Comparison of ENCODE assay signal across 27 cellular contexts in the genomic region with DNA sequence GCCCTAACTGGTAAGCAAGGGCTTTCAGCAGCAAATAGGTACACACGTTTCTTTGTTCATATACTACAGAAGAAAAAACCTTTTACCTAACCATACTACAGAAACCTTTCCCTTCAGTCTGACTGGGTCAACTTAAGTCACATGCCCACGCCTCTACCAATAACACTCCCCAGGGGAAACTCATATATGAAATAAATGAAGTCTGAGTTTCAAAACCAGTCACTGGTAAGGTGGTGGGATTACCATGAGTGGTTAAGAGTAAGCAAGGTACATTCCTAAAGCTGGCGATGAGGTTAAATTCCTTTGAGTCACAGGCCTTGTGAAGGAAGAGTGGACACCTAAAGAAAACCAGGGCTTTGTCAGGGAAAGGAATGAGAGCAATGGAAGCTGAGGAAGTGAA.
DNase-seq lines count a peak whose midpoint lies in the region; ATAC-seq lines count a peak whose summit lies in the region.
"Had no signal": no experiment of that assay in that cellular context is flagged by ENCODE, and none has a peak within 500 bp of the region (broad histone marks: within the 10 kb centered on the region; RNA-seq: fewer than 3 reads in every experiment).

No MANE protein-coding gene starts in this region.

- H3K27ac ChIP-seq in substantia nigra (ENCODE audit: low read depth, low read length, poor library complexity, severe bottlenecking), result no peak overlapping the region
- H3K27ac ChIP-seq: BLaER1 treated with 17β-estradiol and CSF1 and Interleukin-3, amounts not matched to agents 10 nM and 100 nM; breast epithelium; gastrocnemius medialis; hepatocyte; lower lobe of right lung; neutrophil; right lobe of liver; spleen had no signal

- peak; percentile 73 for ATAC-seq in GM19463 (IDR thresholded peaks at IDR 0.05; ENCODE audit: unreplicated experiment)
- peak; percentile 70 for ATAC-seq in HG02884 (IDR thresholded peaks at IDR 0.05; ENCODE audit: unreplicated experiment)
- ATAC-seq in HG03565 (IDR thresholded peaks at IDR 0.05; ENCODE audit: unreplicated experiment), result peak; percentile 60
- ATAC-seq in stimulated activated naive CD8-positive, alpha-beta T cell treated with anti-CD3 and anti-CD28 coated beads, Interleukin-15, Interleukin-2, amounts not matched to agents 100 U/mL and 50 U/mL, for 24 hours, result peak; percentile 52
- no peak for ATAC-seq in HG03159 (IDR thresholded peaks at IDR 0.05; ENCODE audit: unreplicated experiment)
- ATAC-seq: activated CD8-positive, alpha-beta T cell treated with anti-CD3 and anti-CD28 coated beads, Interleukin-2, amount 10 ng/mL, durations not matched to agents 7 days and 5 days; gastrocnemius medialis; lower lobe of right lung; naive thymus-derived CD4-positive, alpha-beta T cell; right lobe of liver had no signal

- DNase-seq in stimulated activated naive CD8-positive, alpha-beta T cell treated with anti-CD3 and anti-CD28 coated beads, Interleukin-15, Interleukin-2, amounts not matched to agents 100 U/mL and 50 U/mL, for 24 hours, result no peak
- DNase-seq in hepatic stellate cell (ENCODE audit: low spot score) (no peak), substantia nigra (lab: John Stamatoyannopoulos, UW) (no peak)
- DNase-seq: activated CD4-positive, CD25-positive, alpha-beta regulatory T cell treated with anti-CD3 and anti-CD28 coated beads, Interleukin-2, amount 50 U/mL, for 72 hours; activated CD8-positive, alpha-beta T cell treated with anti-CD3 and anti-CD28 coated beads, Interleukin-2, amount 10 ng/mL, durations not matched to agents 7 days and 5 days; activated effector memory CD4-positive, alpha-beta T cell treated with Interleukin-2 at 50 U/mL for 16 hours; anterior cingulate cortex; EL; gastrocnemius medialis; GOT3; Karpas-422; lower lobe of right lung; midbrain; naive thymus-derived CD4-positive, alpha-beta T cell; NCI-H2029 treated with DMSO at 0.1 percent for 48 hours; right lobe of liver; SHP77; spleen; stimulated activated CD4-positive, alpha-beta T cell treated with anti-CD3 and anti-CD28 coated beads, Interleukin-2, amount 100 ng/mL, for 24 hours had no signal
